ENCODE assay signal across 14 cellular contexts in the genomic region with DNA sequence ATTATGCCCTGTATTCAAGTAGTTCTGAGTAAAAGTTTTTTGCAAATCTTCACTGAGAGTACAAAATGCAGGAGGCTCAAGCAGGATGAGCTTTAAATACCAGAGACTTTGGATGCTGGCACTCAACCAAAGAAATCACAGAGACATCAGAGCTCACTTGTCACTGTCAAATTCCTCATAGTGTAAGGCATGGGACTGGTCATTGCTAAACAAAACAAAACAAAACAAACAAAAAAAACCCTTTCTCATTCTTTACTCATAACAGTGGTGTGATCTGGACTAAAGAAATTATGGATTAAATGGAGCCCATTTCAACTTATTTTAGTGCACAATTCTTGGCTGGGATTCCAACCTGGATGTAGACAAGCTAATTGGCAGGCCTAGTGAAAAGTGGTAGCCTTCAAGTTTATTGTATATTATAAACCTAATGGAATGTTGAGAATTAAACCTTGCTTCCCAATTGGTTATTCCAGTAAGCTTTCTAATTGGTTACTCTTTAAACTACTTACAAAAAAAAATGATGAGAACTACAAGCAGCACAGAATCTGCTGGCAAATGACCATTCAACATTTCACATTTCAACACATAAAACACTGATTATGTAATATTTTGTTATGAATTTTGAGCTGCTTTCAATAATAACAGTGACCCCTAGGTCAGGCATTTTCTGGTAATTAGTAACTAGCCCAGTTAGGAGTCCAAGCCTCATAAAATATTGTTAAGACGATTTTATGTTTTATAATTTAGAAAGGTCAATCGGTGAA. TPM values are rescaled to one million over a fixed set of nuclear protein-coding genes. Genes with fewer than 3 reads are reported as not detected.
A peak's percentile ranks its signal among the peaks of the same experiment; 100 is the strongest.
DNase-seq lines count a peak whose midpoint lies in the region; ATAC-seq and TF ChIP-seq lines count a peak whose summit lies in the region.
"Had no signal": no experiment of that assay in that cellular context is flagged by ENCODE, and none has a peak within 500 bp of the region (broad histone marks: within the 10 kb centered on the region; RNA-seq: fewer than 3 reads in every experiment).

No MANE protein-coding gene starts in this region.

- H3K27me3 Mint-ChIP-seq in WTC11 (ENCODE audit: low read depth), result no peaks in the 10 kb centered on the region
- H3K27me3 Mint-ChIP-seq: central memory CD8-positive, alpha-beta T cell had no signal

- TF ChIP-seq CTCF in RWPE1 (conservative IDR thresholded peaks at IDR 0.05; ENCODE audit: low read depth) (no peak), WTC11 (IDR thresholded peaks at IDR 0.05) (no peak)

- no peaks in the 10 kb centered on the region for H3K4me1 Mint-ChIP-seq in WTC11
- H3K4me1 Mint-ChIP-seq: central memory CD8-positive, alpha-beta T cell had no signal

- peaks cover 1% of the 10 kb centered on the region for H3K9me3 Mint-ChIP-seq in WTC11
- H3K9me3 Mint-ChIP-seq: central memory CD8-positive, alpha-beta T cell had no signal

- H3K27ac Mint-ChIP-seq in WTC11, result no peak overlapping the region

- H3K4me3 Mint-ChIP-seq in WTC11, result no peak overlapping the region
- H3K4me3 Mint-ChIP-seq: central memory CD8-positive, alpha-beta T cell had no signal

- DNase-seq in GM04503 (ENCODE audit: low read depth) (peak; percentile 62), RWPE1 (ENCODE audit: low spot score) (peak; percentile 26), fibroblast of peridontal ligament (ENCODE audit: extremely low read depth) (peak; percentile 93), renal cortical epithelial cell (ENCODE audit: low read depth) (peak; percentile 60), WTC11 (ENCODE audit: low spot score) (no peak), globus pallidus (ENCODE audit: low spot score) (no peak)
- no peak for DNase-seq in activated effector memory CD4-positive, alpha-beta T cell treated with Interleukin-2 at 50 U/mL for 16 hours
- DNase-seq: head of caudate nucleus; KG1; NCI-H774; stimulated activated CD8-positive, alpha-beta memory T cell treated with anti-CD3 and anti-CD28 coated beads, Interleukin-4, amount 100 ng/mL, for 48 hours; T1000 had no signal

- CTCF ChIA-PET in RWPE1 (lab: Yijun Ruan, JAX), result interaction anchor here (0.6 to 1.0 kb wide), 4 partner anchors 9 to 43 kb away, joined by 3 to 4 read pairs (median 3); no protein-coding TSS in a partner anchor
- CTCF ChIA-PET in WTC11 (lab: Charles Lee), result no interaction called here

- ATAC-seq in WTC11 (no peak), GM18511 (IDR thresholded peaks at IDR 0.05; ENCODE audit: unreplicated experiment) (no peak)

- POLR2A ChIA-PET in RWPE1 (lab: Yijun Ruan, JAX; ENCODE audit: low non-redundant PET) (no interaction called here), WTC11 (lab: Charles Lee) (no interaction called here)

- no peak overlapping the region for H3K27ac ChIP-seq in RWPE1

- H3K36me3 Mint-ChIP-seq in WTC11, result no peaks in the 10 kb centered on the region

TF ChIP-seq in WTC11, 78 proteins besides CTCF, POLR2A, EP300 and RAD21 (continues in another document):
- TF ChIP-seq KAT7 (CRISPR knock-in tag; IDR thresholded peaks at IDR 0.05; ENCODE audit: borderline replicate concordance) (no peak), AFF4 (CRISPR knock-in tag; IDR thresholded peaks at IDR 0.05; ENCODE audit: borderline replicate concordance) (no peak), FOXP1 (CRISPR knock-in tag; IDR thresholded peaks at IDR 0.05; ENCODE audit: borderline replicate concordance) (no peak), NFATC4 (CRISPR knock-in tag; IDR thresholded peaks at IDR 0.05) (no peak), PRDM15 (CRISPR knock-in tag; IDR thresholded peaks at IDR 0.05) (no peak), TP53 (CRISPR knock-in tag; IDR thresholded peaks at IDR 0.05) (no peak), ZNF317 (CRISPR knock-in tag; IDR thresholded peaks at IDR 0.05; ENCODE audit: borderline replicate concordance, low read depth) (no peak), JUN (CRISPR knock-in tag; IDR thresholded peaks at IDR 0.05) (no peak), NR3C1 (CRISPR knock-in tag; conservative IDR thresholded peaks at IDR 0.05; ENCODE audit: low read depth) (no peak)
- TF ChIP-seq, protein P1, sequence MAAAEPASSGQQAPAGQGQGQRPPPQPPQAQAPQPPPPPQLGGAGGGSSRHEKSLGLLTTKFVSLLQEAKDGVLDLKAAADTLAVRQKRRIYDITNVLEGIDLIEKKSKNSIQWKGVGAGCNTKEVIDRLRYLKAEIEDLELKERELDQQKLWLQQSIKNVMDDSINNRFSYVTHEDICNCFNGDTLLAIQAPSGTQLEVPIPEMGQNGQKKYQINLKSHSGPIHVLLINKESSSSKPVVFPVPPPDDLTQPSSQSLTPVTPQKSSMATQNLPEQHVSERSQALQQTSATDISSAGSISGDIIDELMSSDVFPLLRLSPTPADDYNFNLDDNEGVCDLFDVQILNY (CRISPR knock-in tag; IDR thresholded peaks at IDR 0.05), result no peak
- TF ChIP-seq, protein P2, sequence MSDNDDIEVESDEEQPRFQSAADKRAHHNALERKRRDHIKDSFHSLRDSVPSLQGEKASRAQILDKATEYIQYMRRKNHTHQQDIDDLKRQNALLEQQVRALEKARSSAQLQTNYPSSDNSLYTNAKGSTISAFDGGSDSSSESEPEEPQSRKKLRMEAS (CRISPR knock-in tag; IDR thresholded peaks at IDR 0.05), result no peak
- TF ChIP-seq, protein P3, sequence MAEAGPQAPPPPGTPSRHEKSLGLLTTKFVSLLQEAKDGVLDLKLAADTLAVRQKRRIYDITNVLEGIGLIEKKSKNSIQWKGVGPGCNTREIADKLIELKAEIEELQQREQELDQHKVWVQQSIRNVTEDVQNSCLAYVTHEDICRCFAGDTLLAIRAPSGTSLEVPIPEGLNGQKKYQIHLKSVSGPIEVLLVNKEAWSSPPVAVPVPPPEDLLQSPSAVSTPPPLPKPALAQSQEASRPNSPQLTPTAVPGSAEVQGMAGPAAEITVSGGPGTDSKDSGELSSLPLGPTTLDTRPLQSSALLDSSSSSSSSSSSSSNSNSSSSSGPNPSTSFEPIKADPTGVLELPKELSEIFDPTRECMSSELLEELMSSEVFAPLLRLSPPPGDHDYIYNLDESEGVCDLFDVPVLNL (CRISPR knock-in tag; IDR thresholded peaks at IDR 0.05; ENCODE audit: borderline replicate concordance, low read depth), result no peak

RNA-seq across cellular contexts. Expression of gene NEK7, which starts 30.6 kb away (rescaled TPM):
- total RNA-seq in renal cortical epithelial cell, result 59.1 and 84.0 TPM in 2 replicates
- 10.3 to 13.3 TPM (median 11.3 TPM) in 3 replicates for total RNA-seq in WTC11 (2021)

Comparison
In these comparisons a context has a peak if more than half of its experiments do, and no peak if none do; other contexts are left out.
1. DNase-seq: peak in GM04503 (single experiment), RWPE1 (single experiment), fibroblast of peridontal ligament (single experiment) and renal cortical epithelial cell (single experiment); none in activated effector memory CD4-positive, alpha-beta T cell treated with Interleukin-2 at 50 U/mL for 16 hours (single experiment), WTC11 (single experiment) and globus pallidus (single experiment).